ENCODE assay signal across 11 cellular contexts in genomic region chrX:13029831-13030771, GRCh38. TPM values are rescaled to one million over a fixed set of nuclear protein-coding genes. Genes with fewer than 3 reads are reported as not detected.
DNase-seq lines count a peak whose midpoint lies in the region; ATAC-seq, FAIRE-seq and TF ChIP-seq lines count a peak whose summit lies in the region.
"Had no signal": no experiment of that assay in that cellular context is flagged by ENCODE, and none has a peak within 500 bp of the region (broad histone marks: within the 10 kb centered on the region; RNA-seq: fewer than 3 reads in every experiment).

No MANE protein-coding gene starts in this region.

- H3K9me1 ChIP-seq in keratinocyte (ENCODE audit: control insufficient read depth, extremely low read depth, insufficient read depth, low read length): no peaks in the 10 kb centered on the region

- no peaks in the 10 kb centered on the region for H4K20me1 ChIP-seq in keratinocyte (ENCODE audit: control insufficient read depth, extremely low read depth, insufficient read depth, low read length)

- no peak overlapping the region for H3K9ac ChIP-seq in keratinocyte (ENCODE audit: control insufficient read depth, extremely low read depth, insufficient read depth, low read length)

- no peaks in the 10 kb centered on the region for H3K79me2 ChIP-seq in keratinocyte (ENCODE audit: control insufficient read depth, insufficient read depth, low read length)

- peak overlapping the region; percentile 61 to 77 for H3K4me3 Mint-ChIP-seq in activated T-cell treated with anti-CD3 and anti-CD28 coated beads, Interleukin-2, amount 50 U/mL, for 72 hours
- no peak overlapping the region for H3K4me3 Mint-ChIP-seq in type B pancreatic cell

- no peak overlapping the region for H2AFZ ChIP-seq in keratinocyte (ENCODE audit: control insufficient read depth, low read length)

- TF ChIP-seq CTCF in keratinocyte (optimal IDR thresholded peaks at IDR 0.05 in 1 of 3, IDR thresholded peaks at IDR 0.05 in 1 of 3, conservative IDR thresholded peaks at IDR 0.05 in 1 of 3; ENCODE audit: extremely low read depth in 1 of 3, insufficient read depth in 2 of 3, low read length in 3 of 3) (no peak), type B pancreatic cell (conservative IDR thresholded peaks at IDR 0.05) (no peak)

- no peaks in the 10 kb centered on the region for H3K36me3 ChIP-seq in keratinocyte (ENCODE audit: control insufficient read depth in 2 of 2, extremely low read depth in 1 of 2, insufficient read depth in 2 of 2, low read length in 2 of 2)

- H3K4me3 ChIP-seq in keratinocyte (ENCODE audit: control insufficient read depth in 2 of 3, extremely low read depth in 1 of 3, insufficient read depth in 2 of 3, low read depth in 1 of 3, low read length in 3 of 3): no peak overlapping the region

- no peaks in the 10 kb centered on the region for H3K36me3 Mint-ChIP-seq in activated T-cell treated with anti-CD3 and anti-CD28 coated beads, Interleukin-2, amount 50 U/mL, for 72 hours (ENCODE audit: insufficient read depth in 2 of 2)
- peaks cover 7 to 8% of the 10 kb centered on the region in 2 donors for H3K36me3 Mint-ChIP-seq in activated naive CD4-positive, alpha-beta T cell treated with anti-CD3 and anti-CD28 coated beads, Interleukin-2, amount 50 U/mL, for 72 hours
- H3K36me3 Mint-ChIP-seq in type B pancreatic cell: no peaks in the 10 kb centered on the region

- peaks cover 51% of the 10 kb centered on the region for H3K27me3 Mint-ChIP-seq in activated T-cell treated with anti-CD3 and anti-CD28 coated beads, Interleukin-2, amount 50 U/mL, for 72 hours (ENCODE audit: low read depth)
- no peaks in the 10 kb centered on the region for H3K27me3 Mint-ChIP-seq in type B pancreatic cell

- H3K27me3 ChIP-seq in keratinocyte (ENCODE audit: control insufficient read depth, extremely low read depth, insufficient read depth, low read length): no peaks in the 10 kb centered on the region

- no peak overlapping the region for H3K27ac ChIP-seq in keratinocyte (ENCODE audit: control insufficient read depth, insufficient read depth, low read length)

- H3K4me2 ChIP-seq in keratinocyte (ENCODE audit: control insufficient read depth, extremely low read depth, insufficient read depth, low read depth, low read length): peak overlapping the region; percentile 61

- H3K4me1 Mint-ChIP-seq in activated T-cell treated with anti-CD3 and anti-CD28 coated beads, Interleukin-2, amount 50 U/mL, for 72 hours (ENCODE audit: low read depth): peaks cover 55% of the 10 kb centered on the region
- peaks cover 11% of the 10 kb centered on the region for H3K4me1 Mint-ChIP-seq in type B pancreatic cell (ENCODE audit: unreplicated experiment)

- H3K27ac Mint-ChIP-seq in activated T-cell treated with anti-CD3 and anti-CD28 coated beads, Interleukin-2, amount 50 U/mL, for 72 hours: peak overlapping the region; percentile 90
- peak overlapping the region; percentile 14 to 89 for H3K27ac Mint-ChIP-seq in activated naive CD4-positive, alpha-beta T cell treated with anti-CD3 and anti-CD28 coated beads, Interleukin-2, amount 50 U/mL, for 72 hours
- H3K27ac Mint-ChIP-seq in type B pancreatic cell: peak overlapping the region; percentile 80

- dilution Hi-C loops in keratinocyte (cut with MboI; ENCODE audit: extremely low pct_ligation_motif_present, low sequenced_read_pairs): no loop called here

- no peaks in the 10 kb centered on the region for H3K9me3 Mint-ChIP-seq in activated T-cell treated with anti-CD3 and anti-CD28 coated beads, Interleukin-2, amount 50 U/mL, for 72 hours
- H3K9me3 Mint-ChIP-seq in activated naive CD4-positive, alpha-beta T cell treated with anti-CD3 and anti-CD28 coated beads, Interleukin-2, amount 50 U/mL, for 72 hours: peaks cover 0 to 7% of the 10 kb centered on the region in 2 donors
- H3K9me3 Mint-ChIP-seq in type B pancreatic cell: peaks cover 4% of the 10 kb centered on the region

- H3K9me3 ChIP-seq in keratinocyte (ENCODE audit: control insufficient read depth, low read depth, low read length): no peaks in the 10 kb centered on the region

- ATAC-seq in activated T-cell treated with anti-CD3 and anti-CD28 coated beads, Interleukin-2, amount 50 U/mL, for 72 hours (replicated peaks in 1 of 2): peak in 1 of 2 donors; percentile 31
- ATAC-seq in activated naive CD4-positive, alpha-beta T cell treated with anti-CD3 and anti-CD28 coated beads, Interleukin-2, amount 50 U/mL, for 72 hours: peak in 1 of 2 donors; percentile 37
- no peak for ATAC-seq in HG03095 (IDR thresholded peaks at IDR 0.05; ENCODE audit: unreplicated experiment)
- no peak for ATAC-seq in GM21381 (IDR thresholded peaks at IDR 0.05; ENCODE audit: unreplicated experiment)
- ATAC-seq in HG03039 (IDR thresholded peaks at IDR 0.05; ENCODE audit: unreplicated experiment): no peak

- peaks cover 17% of the 10 kb centered on the region for H3K4me1 ChIP-seq in keratinocyte (ENCODE audit: control insufficient read depth, extremely low read depth, insufficient read depth, low read length)

- no peak for DNase-seq in activated T-cell treated with anti-CD3 and anti-CD28 coated beads, Interleukin-2, amount 50 U/mL, for 72 hours
- no peak for DNase-seq in activated T-cell treated with anti-CD3 and anti-CD28 coated beads, Interleukin-2, amount 50 U/mL, for 1 hour
- no peak for DNase-seq in activated naive CD4-positive, alpha-beta T cell treated with anti-CD3 and anti-CD28 coated beads, Interleukin-2, amount 50 U/mL, for 72 hours (ENCODE audit: low spot score in 2 of 2)
- no peak for DNase-seq in keratinocyte (ENCODE audit: low read depth, low spot score)
- DNase-seq in type B pancreatic cell (ENCODE audit: extremely low spot score, unreplicated experiment): no peak

- no peak for FAIRE-seq in keratinocyte (lab: Jason Lieb, UNC)

RNA-seq across cellular contexts. Expression of gene FAM9C, which starts 14.3 kb away (rescaled TPM):
- total RNA-seq in activated T-cell treated with anti-CD3 and anti-CD28 coated beads, Interleukin-2, amount 50 U/mL, for 72 hours: under 1 TPM in 1 of 2 donors, not detected in 1; 0.09 TPM
- under 1 TPM in 1 of 2 donors, not detected in 1; 0.41 TPM for total RNA-seq in activated naive CD4-positive, alpha-beta T cell treated with anti-CD3 and anti-CD28 coated beads, Interleukin-2, amount 50 U/mL, for 72 hours
- not detected in 3 replicates for polyA plus RNA-seq in keratinocyte
- 0.44 TPM for polyA plus RNA-seq in keratinocyte (2011; ENCODE audit: low read depth)
- polyA plus RNA-seq in keratinocyte (2011; cell fraction: cytosol; rRNA removed): not detected in 2 replicates
- polyA plus RNA-seq in keratinocyte (2011; cell fraction: nucleus; rRNA removed): not detected in 2 replicates
- not detected in 2 replicates for polyA plus RNA-seq in keratinocyte (2012; ENCODE audit: low replicate concordance)
- not detected in 3 replicates for polyA minus RNA-seq in keratinocyte
- not detected for polyA minus RNA-seq in keratinocyte (2011; cell fraction: cytosol; rRNA and poly(A)+ RNA removed)
- polyA minus RNA-seq in keratinocyte (2011; cell fraction: nucleus; rRNA and poly(A)+ RNA removed): not detected in 2 replicates
- 0.67 TPM in 1 of 2 replicates, not detected in the other for total RNA-seq in type B pancreatic cell (ENCODE audit: low replicate concordance)
- total RNA-seq: activated CD8-positive, alpha-beta memory T cell treated with anti-CD3 and anti-CD28 coated beads for 36 hours; left cardiac atrium had no signal
- polyA plus RNA-seq: BJ had no signal

RNA-seq across cellular contexts. Expression of gene TMSB4X, which starts 55.2 kb away (rescaled TPM):
- total RNA-seq in activated T-cell treated with anti-CD3 and anti-CD28 coated beads, Interleukin-2, amount 50 U/mL, for 72 hours: 1,000 to 10,000 TPM; 4,011 to 4,477 TPM
- over 10,000 TPM in 1 of 2 donors, 1,000 to 10,000 TPM in 1; 8,550 to 11,762 TPM for total RNA-seq in activated naive CD4-positive, alpha-beta T cell treated with anti-CD3 and anti-CD28 coated beads, Interleukin-2, amount 50 U/mL, for 72 hours
- polyA plus RNA-seq in keratinocyte: 2,237 to 2,800 TPM (median 2,500 TPM) in 3 replicates
- 4,864 TPM for polyA plus RNA-seq in keratinocyte (2011; ENCODE audit: low read depth)
- 1,912 and 3,162 TPM in 2 replicates for polyA plus RNA-seq in keratinocyte (2011; cell fraction: cytosol; rRNA removed)
- 520 and 614 TPM in 2 replicates for polyA plus RNA-seq in keratinocyte (2011; cell fraction: nucleus; rRNA removed)
- 3,005 and 4,221 TPM in 2 replicates for polyA plus RNA-seq in keratinocyte (2012; ENCODE audit: low replicate concordance)
- 245 to 1,139 TPM (median 824 TPM) in 3 replicates for polyA minus RNA-seq in keratinocyte
- polyA minus RNA-seq in keratinocyte (2011; cell fraction: cytosol; rRNA and poly(A)+ RNA removed): 853 TPM
- 210 and 359 TPM in 2 replicates for polyA minus RNA-seq in keratinocyte (2011; cell fraction: nucleus; rRNA and poly(A)+ RNA removed)
- total RNA-seq in type B pancreatic cell (ENCODE audit: low replicate concordance): 1,981 and 2,322 TPM in 2 replicates
